In the genomic region with DNA sequence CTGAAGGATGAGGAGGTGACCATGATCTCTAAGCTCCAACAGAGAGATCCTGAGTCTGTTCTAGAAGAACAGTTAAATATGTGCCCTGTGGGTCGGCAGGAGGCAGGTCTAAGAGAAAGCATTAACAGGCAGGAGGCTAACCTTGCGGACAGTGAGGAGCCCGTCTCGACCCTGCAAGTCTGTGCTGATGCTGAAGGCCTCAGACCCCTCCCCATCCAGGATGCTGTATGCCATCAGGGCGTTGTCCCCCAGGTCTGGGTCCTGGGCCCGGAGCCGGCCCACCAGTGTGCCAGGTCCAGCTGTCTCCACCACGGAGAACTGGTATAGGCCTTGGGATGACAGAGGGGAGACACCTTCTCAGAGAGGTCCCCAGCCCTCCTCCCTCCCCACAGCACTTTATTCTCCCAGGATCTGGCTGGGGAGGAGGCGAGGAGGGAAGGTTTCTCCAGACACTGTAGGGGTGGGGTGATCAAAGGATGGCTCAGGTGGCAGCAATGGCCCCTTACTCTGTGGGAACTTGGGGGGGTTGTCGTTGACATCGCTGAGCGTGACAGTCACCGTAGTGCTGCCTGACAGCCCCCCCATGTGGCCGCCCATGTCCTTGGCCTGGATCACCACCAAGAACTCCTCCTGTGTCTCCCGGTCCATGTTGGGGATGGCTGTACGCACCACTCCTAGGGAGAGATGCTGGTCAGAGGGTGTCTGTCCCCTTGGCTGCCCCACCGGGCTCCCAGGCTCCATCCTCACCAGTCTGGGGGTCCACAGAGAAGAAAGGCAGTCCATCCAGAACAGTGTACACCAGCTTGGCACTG, we compare ENCODE assay signal across 1 cellular context.
TF ChIP-seq lines count a peak whose summit lies in the region.

No MANE protein-coding gene starts in this region.

TF ChIP-seq in GM12878, 131 proteins besides CTCF, POLR2A, EP300 and RAD21:
- TF ChIP-seq ZNF207 (IDR thresholded peaks at IDR 0.05; ENCODE audit: borderline replicate concordance) (no peak), SMC3 (IDR thresholded peaks at IDR 0.05; ENCODE audit: borderline replicate concordance, low read length) (peak; percentile 48; the same call in 1 of the 2 replicates)
